ENCODE assay signal across 1 cellular context in the genomic region with DNA sequence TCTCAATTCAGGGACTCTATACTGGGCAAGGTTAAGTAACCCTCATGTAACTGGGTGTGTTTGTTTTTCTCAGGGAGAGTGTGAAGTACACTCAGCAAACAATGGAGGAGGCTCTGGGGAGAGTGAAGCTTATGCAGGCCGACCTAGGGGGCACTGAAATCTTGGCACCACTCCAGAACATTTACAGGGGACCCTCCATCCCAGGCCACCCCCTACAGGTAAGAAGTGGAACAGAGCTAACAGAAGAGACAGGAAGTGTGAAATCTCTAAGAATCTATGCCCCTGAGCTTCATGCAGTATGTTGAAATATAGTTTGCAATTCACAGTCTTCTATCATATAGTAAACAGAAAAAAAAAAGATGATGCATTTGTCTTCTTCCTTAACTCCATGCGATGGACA.
TF ChIP-seq lines count a peak whose summit lies in the region.

No MANE protein-coding gene starts in this region.

TF ChIP-seq in K562, 482 proteins besides CTCF, POLR2A, EP300 and RAD21 (continued from another document):
- TF ChIP-seq BCLAF1 (IDR thresholded peaks at IDR 0.05; ENCODE audit: borderline replicate concordance in 1 of 2, control insufficient read depth in 1 of 2, low read depth in 2 of 2, low read length in 1 of 2) = no peak
- no peak for TF ChIP-seq TAF7 (tag; IDR thresholded peaks at IDR 0.05)
- TF ChIP-seq ZFP91 (CRISPR knock-in tag; IDR thresholded peaks at IDR 0.05) = no peak
- no peak for TF ChIP-seq RNF2 (IDR thresholded peaks at IDR 0.05)
- no peak for TF ChIP-seq ZKSCAN3 (CRISPR knock-in tag; IDR thresholded peaks at IDR 0.05)
- TF ChIP-seq ZNF263 (CRISPR knock-in tag; IDR thresholded peaks at IDR 0.05; ENCODE audit: borderline replicate concordance) = no peak
